28 cellular contexts compared by ENCODE assay signal in the genomic region with DNA sequence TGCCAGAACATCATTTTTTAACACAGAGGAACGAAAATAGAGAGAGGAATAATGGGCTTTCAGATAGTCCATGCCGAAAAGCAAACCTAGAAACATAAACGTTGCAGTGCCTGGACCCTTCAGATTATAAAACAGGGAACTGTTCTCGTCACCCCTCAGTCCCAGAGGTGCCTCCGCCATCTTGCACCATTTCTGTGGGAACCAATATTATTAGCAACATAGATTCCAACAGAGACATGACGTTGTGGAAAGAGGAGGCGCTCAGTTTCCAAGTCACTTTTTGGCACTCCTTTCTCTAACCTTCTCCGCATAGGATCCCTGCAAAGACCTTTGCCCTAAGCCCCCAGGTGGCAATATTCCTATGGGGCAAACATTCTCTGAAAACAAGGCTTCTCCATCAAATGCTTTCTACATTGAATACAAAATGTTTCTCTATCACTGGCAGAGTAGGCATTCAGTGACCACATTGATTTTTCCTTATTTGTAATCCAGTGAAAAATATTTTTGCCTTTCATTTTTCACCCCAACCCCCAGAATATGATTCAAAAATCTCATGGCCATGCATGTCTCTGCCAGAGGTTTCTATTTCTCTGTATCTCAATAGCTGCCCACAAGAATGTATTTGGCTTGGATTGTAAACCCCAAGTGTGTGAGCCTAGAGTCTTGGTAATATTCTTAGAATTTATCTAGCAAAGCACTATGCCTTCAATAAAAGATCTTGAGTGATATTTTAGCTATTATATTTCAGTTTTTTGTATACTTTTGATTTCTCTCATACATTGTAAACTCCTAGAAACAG.
DNase-seq lines count a peak whose midpoint lies in the region; ATAC-seq, FAIRE-seq and TF ChIP-seq lines count a peak whose summit lies in the region.
"Had no signal": no experiment of that assay in that cellular context is flagged by ENCODE, and none has a peak within 500 bp of the region (broad histone marks: within the 10 kb centered on the region; RNA-seq: fewer than 3 reads in every experiment).

No MANE protein-coding gene starts in this region.

- TF ChIP-seq CTCF in astrocyte (IDR thresholded peaks at IDR 0.05; ENCODE audit: insufficient read depth, low read depth, low read length), result no peak

- H3K36me3 Mint-ChIP-seq in astrocyte (ENCODE audit: low read depth, unreplicated experiment), result peaks cover 9% of the 10 kb centered on the region
- H3K36me3 Mint-ChIP-seq: activated naive CD4-positive, alpha-beta T cell treated with anti-CD3 and anti-CD28 coated beads, Interleukin-2, amount 50 U/mL, for 24 hours; naive B cell had no signal

- H3K9me3 ChIP-seq in GM23248 (ENCODE audit: low read depth), result no peaks in the 10 kb centered on the region
- no peaks in the 10 kb centered on the region for H3K9me3 ChIP-seq in astrocyte (ENCODE audit: insufficient read depth, low read depth, low read length)
- H3K9me3 ChIP-seq: Caco-2, right lobe of liver had no signal

- H3K27me3 ChIP-seq in GM23248 (replicated peaks; ENCODE audit: insufficient read depth) (no peaks in the 10 kb centered on the region), astrocyte (ENCODE audit: insufficient read depth, low read length) (no peaks in the 10 kb centered on the region)
- H3K27me3 ChIP-seq: right lobe of liver had no signal

- no peak for FAIRE-seq in astrocyte (lab: Jason Lieb, UNC)
- FAIRE-seq: endothelial cell of umbilical vein had no signal

- no peaks in the 10 kb centered on the region for H3K9me3 Mint-ChIP-seq in astrocyte (ENCODE audit: unreplicated experiment)
- H3K9me3 Mint-ChIP-seq: activated naive CD4-positive, alpha-beta T cell treated with anti-CD3 and anti-CD28 coated beads, Interleukin-2, amount 50 U/mL, for 24 hours; activated T-helper 2 cell treated with anti-CD3 and anti-CD28 coated beads, Interferon-gamma antibody, Interleukin-2, Interleukin-4, amounts not matched to agents 10 μg/mL and 5 μg/mL and 100 μg/mL, durations not matched to agents 14 hours and 24 hours and 36 hours; naive B cell had no signal

- H3K36me3 ChIP-seq in GM23248 (ENCODE audit: low read depth) (no peaks in the 10 kb centered on the region), astrocyte (ENCODE audit: insufficient read depth, low read length) (no peaks in the 10 kb centered on the region)
- H3K36me3 ChIP-seq: right lobe of liver, WERI-Rb-1 had no signal

- H3K4me3 ChIP-seq in GM23248 (peak overlapping the region; percentile 20), astrocyte (ENCODE audit: insufficient read depth, low read depth, low read length) (no peak overlapping the region)
- H3K4me3 ChIP-seq: right lobe of liver had no signal

- 59 to 63% methylated on average over 8 of the region's 8 CpGs for WGBS in GM23248 (ENCODE audit: low coverage in 1 of 2, low lambda C conversion rate in 2 of 2, missing lambda C conversion rate in 2 of 2), 2 experiments

- H3K4me2 ChIP-seq in GM23248 (ENCODE audit: unreplicated experiment) (peak overlapping the region; percentile 36), astrocyte (ENCODE audit: low read length) (peak overlapping the region; percentile 20)

- peaks cover 51% of the 10 kb centered on the region for H3K4me1 ChIP-seq in GM23248 (ENCODE audit: insufficient read depth)
- peaks cover 5% of the 10 kb centered on the region for H3K4me1 ChIP-seq in astrocyte (ENCODE audit: insufficient read depth, low read length)
- H3K4me1 ChIP-seq: Caco-2 had no signal

- H3F3A ChIP-seq in GM23248 (ENCODE audit: insufficient read depth), result peaks cover 55% of the 10 kb centered on the region

- in situ Hi-C loops in GM23248 (cut with MboI), result no loop called here

- H3K27me3 Mint-ChIP-seq in astrocyte (ENCODE audit: low read depth, unreplicated experiment), result no peaks in the 10 kb centered on the region
- H3K27me3 Mint-ChIP-seq: activated naive CD4-positive, alpha-beta T cell treated with anti-CD3 and anti-CD28 coated beads, Interleukin-2, amount 50 U/mL, for 24 hours; naive B cell had no signal

- H3K9me2 ChIP-seq in GM23248 (ENCODE audit: insufficient read depth), result no peaks in the 10 kb centered on the region

- H3K4me3 Mint-ChIP-seq in astrocyte (ENCODE audit: unreplicated experiment), result no peak overlapping the region
- H3K4me3 Mint-ChIP-seq: activated CD8-positive, alpha-beta T cell treated with anti-CD3 and anti-CD28 coated beads, Interleukin-2, amount 10 ng/mL, durations not matched to agents 7 days and 5 days; activated naive CD4-positive, alpha-beta T cell treated with anti-CD3 and anti-CD28 coated beads, Interleukin-2, amount 50 U/mL, for 24 hours; naive B cell had no signal

- H4K20me1 ChIP-seq in GM23248 (ENCODE audit: insufficient read depth) (no peaks in the 10 kb centered on the region), astrocyte (ENCODE audit: insufficient read depth, low read length) (no peaks in the 10 kb centered on the region)

- no peak for ATAC-seq in HG03354 (IDR thresholded peaks at IDR 0.05; ENCODE audit: poor library complexity, severe bottlenecking, unreplicated experiment)
- ATAC-seq in GM21737 (IDR thresholded peaks at IDR 0.05; ENCODE audit: unreplicated experiment), result no peak
- ATAC-seq: activated CD8-positive, alpha-beta T cell treated with anti-CD3 and anti-CD28 coated beads, Interleukin-2, amount 10 ng/mL, durations not matched to agents 7 days and 5 days; left ventricle myocardium superior; right lobe of liver had no signal

- peak overlapping the region; percentile 52 for H3K27ac ChIP-seq in GM23248
- no peak overlapping the region for H3K27ac ChIP-seq in astrocyte (ENCODE audit: low read depth, low read length)
- H3K27ac ChIP-seq: C4-2B, right lobe of liver, WERI-Rb-1 had no signal

- H3K79me2 ChIP-seq in GM23248 (ENCODE audit: insufficient read depth), result peaks cover 62% of the 10 kb centered on the region
- H3K79me2 ChIP-seq in astrocyte (ENCODE audit: insufficient read depth, low read length), result no peaks in the 10 kb centered on the region

- peak; percentile 80 for DNase-seq in GM23248
- peak; percentile 81 for DNase-seq in astrocyte (ENCODE audit: low read depth)
- peak; percentile 86 for DNase-seq in fibroblast of peridontal ligament (ENCODE audit: extremely low read depth)
- peak; percentile 84 for DNase-seq in stromal cell of bone marrow (ENCODE audit: low read depth)
- DNase-seq in stimulated activated CD4-positive, alpha-beta T cell treated with anti-CD3 and anti-CD28 coated beads, Interleukin-4, amount 100 ng/mL, for 24 hours, result no peak
- no peak for DNase-seq in NCI-H1694 (lab: John Stamatoyannopoulos, UW)
- DNase-seq: activated CD4-positive, alpha-beta T cell treated with anti-CD3 and anti-CD28 coated beads for 4 hours; activated CD8-positive, alpha-beta T cell treated with anti-CD3 and anti-CD28 coated beads, Interleukin-2, amount 10 ng/mL, durations not matched to agents 7 days and 5 days; Caco-2; DMS53; glutamatergic neuron; islet precursor cell; left ventricle myocardium superior; naive B cell; NCI-H146; NCI-H446 treated with DMSO at 0.1 percent for 48 hours; right lobe of liver; stimulated activated CD4-positive, alpha-beta T cell treated with anti-CD3 and anti-CD28 coated beads, Interleukin-12 subunit alpha, Interleukin-12 subunit beta, amount 100 ng/mL, for 4 hours; stimulated activated CD4-positive, alpha-beta T cell treated with anti-CD3 and anti-CD28 coated beads, Interleukin-2, amount 100 ng/mL, for 48 hours; T1000; trophoblast cell; WERI-Rb-1 had no signal

- peaks cover 37% of the 10 kb centered on the region for H3K4me1 Mint-ChIP-seq in astrocyte (ENCODE audit: low read depth, unreplicated experiment)
- H3K4me1 Mint-ChIP-seq: activated naive CD4-positive, alpha-beta T cell treated with anti-CD3 and anti-CD28 coated beads, Interleukin-2, amount 50 U/mL, for 24 hours; naive B cell had no signal

- H2AFZ ChIP-seq in GM23248, result no peak overlapping the region; the same call in 1 of the 2 replicates
- no peak overlapping the region for H2AFZ ChIP-seq in astrocyte (ENCODE audit: low read depth, low read length)

- H3K9ac ChIP-seq in GM23248, result peak overlapping the region; percentile 34
- no peak overlapping the region for H3K9ac ChIP-seq in astrocyte (ENCODE audit: low read length)

- no peak overlapping the region for H3K27ac Mint-ChIP-seq in astrocyte (ENCODE audit: unreplicated experiment)
- H3K27ac Mint-ChIP-seq: activated CD8-positive, alpha-beta T cell treated with anti-CD3 and anti-CD28 coated beads, Interleukin-2, amount 10 ng/mL, durations not matched to agents 7 days and 5 days; activated naive CD4-positive, alpha-beta T cell treated with anti-CD3 and anti-CD28 coated beads, Interleukin-2, amount 50 U/mL, for 24 hours; activated T-helper 2 cell treated with anti-CD3 and anti-CD28 coated beads, Interferon-gamma antibody, Interleukin-2, Interleukin-4, amounts not matched to agents 10 μg/mL and 5 μg/mL and 100 μg/mL, durations not matched to agents 14 hours and 24 hours and 36 hours; naive B cell had no signal

Comparison
In these comparisons a context has a peak if more than half of its experiments do, and no peak if none do; other contexts are left out.
1. DNase-seq: peak in GM23248 (single experiment), astrocyte (single experiment), fibroblast of peridontal ligament (single experiment) and stromal cell of bone marrow (single experiment); none in stimulated activated CD4-positive, alpha-beta T cell treated with anti-CD3 and anti-CD28 coated beads, Interleukin-4, amount 100 ng/mL, for 24 hours (single experiment) and NCI-H1694 (single experiment).